8 cellular contexts compared by ENCODE assay signal in genomic region chr4:158722291-158722916, GRCh38. TPM values are rescaled to one million over a fixed set of nuclear protein-coding genes. Genes with fewer than 3 reads are reported as not detected.
DNase-seq lines count a peak whose midpoint lies in the region; ATAC-seq and TF ChIP-seq lines count a peak whose summit lies in the region.

No MANE protein-coding gene starts in this region.

- H3K36me3 ChIP-seq in Panc1 (ENCODE audit: control insufficient read depth, insufficient read depth, low read length), result peaks cover 20% of the 10 kb centered on the region

- H3K4me3 Mint-ChIP-seq in stimulated activated memory B cell treated with anti-CD40 and anti-IgM and Interleukin-4, amounts not matched to agents 10 μg/mL and 1 μg/mL and 100 μg/mL, for 72 hours, result peak overlapping the region; percentile 91

- in situ Hi-C loops in Panc1 (cut with HindIII; ENCODE audit: low pct_unique_long_range_greater_than_20kb, low sequenced_read_pairs), result no loop called here

- CTCF ChIA-PET in Panc1 (lab: Charles Lee), result no interaction called here

- H3K4me1 ChIP-seq in Panc1 (ENCODE audit: control insufficient read depth, insufficient read depth, low read length), result no peaks in the 10 kb centered on the region; the same call in 1 of the 2 replicates

- peak; percentile 34 for DNase-seq in SIG-M5 treated with dmso at 0.1 percent for 504 hours (lab: John Stamatoyannopoulos, UW; ENCODE audit: unreplicated experiment)
- no peak for DNase-seq in SIG-M5 (lab: John Stamatoyannopoulos, UW)
- DNase-seq in Panc1 (ENCODE audit: low read depth, low spot score), result no peak
- peak; percentile 50 for DNase-seq in cerebellar cortex (ENCODE audit: low spot score)
- DNase-seq in kidney tubule cell (ENCODE audit: low spot score), result peak; percentile 63
- no peak for DNase-seq in activated effector memory CD4-positive, alpha-beta T cell treated with Interleukin-2 at 50 U/mL for 16 hours

- peaks cover 12% of the 10 kb centered on the region for H3K27me3 Mint-ChIP-seq in stimulated activated memory B cell treated with anti-CD40 and anti-IgM and Interleukin-4, amounts not matched to agents 10 μg/mL and 1 μg/mL and 100 μg/mL, for 72 hours

- H3K27ac Mint-ChIP-seq in stimulated activated memory B cell treated with anti-CD40 and anti-IgM and Interleukin-4, amounts not matched to agents 10 μg/mL and 1 μg/mL and 100 μg/mL, for 72 hours, result peak overlapping the region; percentile 91

- no peaks in the 10 kb centered on the region for H3K9me3 ChIP-seq in Panc1 (ENCODE audit: control insufficient read depth, insufficient read depth, low read depth, low read length)

- peak overlapping the region; percentile 89 to 95 for H3K4me3 ChIP-seq in Panc1 (ENCODE audit: low read depth in 2 of 2, low read length in 2 of 2)

- peaks cover 16% of the 10 kb centered on the region for H3K4me1 Mint-ChIP-seq in stimulated activated memory B cell treated with anti-CD40 and anti-IgM and Interleukin-4, amounts not matched to agents 10 μg/mL and 1 μg/mL and 100 μg/mL, for 72 hours

- POLR2A ChIA-PET in Panc1 (lab: Charles Lee), result interaction anchor here (0.8 kb wide), 1 partner anchor 779 kb away, joined by 3 read pairs; no protein-coding TSS in a partner anchor

- intact Hi-C loops in Panc1 (cut with micrococcal nuclease; ENCODE audit: unreplicated experiment), result no loop called here

- no peak for TF ChIP-seq CTCF in Panc1 (IDR thresholded peaks at IDR 0.05)

- BruUV-seq in Panc1 (replicated peaks; lab: Mats Ljungman, UMichigan), result no TSS peak

- ATAC-seq in HG02885 (IDR thresholded peaks at IDR 0.05; ENCODE audit: poor library complexity, unreplicated experiment) (peak; percentile 18), Panc1 (peak; percentile 46; the same call in 1 of the 2 replicates)
- ATAC-seq in stimulated activated memory B cell treated with anti-CD40 and anti-IgM and Interleukin-4, amounts not matched to agents 10 μg/mL and 1 μg/mL and 100 μg/mL, for 72 hours, result no peak

- peak overlapping the region; percentile 94 for H3K27ac ChIP-seq in Panc1 (ENCODE audit: low read length)

- no peaks in the 10 kb centered on the region for H3K27me3 ChIP-seq in Panc1 (ENCODE audit: control insufficient read depth, insufficient read depth, low read length)

- H3K36me3 Mint-ChIP-seq in stimulated activated memory B cell treated with anti-CD40 and anti-IgM and Interleukin-4, amounts not matched to agents 10 μg/mL and 1 μg/mL and 100 μg/mL, for 72 hours, result peaks cover 33% of the 10 kb centered on the region

- H3K9me3 Mint-ChIP-seq in stimulated activated memory B cell treated with anti-CD40 and anti-IgM and Interleukin-4, amounts not matched to agents 10 μg/mL and 1 μg/mL and 100 μg/mL, for 72 hours, result no peaks in the 10 kb centered on the region

RNA-seq across cellular contexts. Expression of gene PPID, which starts 0.8 kb away (rescaled TPM):
- 23.3 TPM for total RNA-seq in Panc1 (2021; ENCODE audit: unreplicated experiment)
- polyA plus RNA-seq in Panc1 (2012; ENCODE audit: insufficient read length), result 17.8 TPM

RNA-seq across cellular contexts. Expression of gene FNIP2, which starts 46.4 kb away (rescaled TPM):
- total RNA-seq in Panc1 (2021; ENCODE audit: unreplicated experiment), result 17.7 TPM
- polyA plus RNA-seq in Panc1 (2012; ENCODE audit: insufficient read length), result 6.1 TPM

RNA-seq across cellular contexts. Expression of gene ETFDH, which starts 50.3 kb away (rescaled TPM):
- 23.7 TPM for total RNA-seq in Panc1 (2021; ENCODE audit: unreplicated experiment)
- 34.1 TPM for polyA plus RNA-seq in Panc1 (2012; ENCODE audit: insufficient read length)

RNA-seq across cellular contexts. Expression of gene C4orf46, which starts 50.7 kb away (rescaled TPM):
- total RNA-seq in Panc1 (2021; ENCODE audit: unreplicated experiment), result 12.2 TPM
- polyA plus RNA-seq in Panc1 (2012; ENCODE audit: insufficient read length), result 4.7 TPM

Comparison
In these comparisons a context has a peak if more than half of its experiments do, and no peak if none do; other contexts are left out.
1. DNase-seq: peak in SIG-M5 treated with dmso at 0.1 percent for 504 hours (single experiment), cerebellar cortex (single experiment) and kidney tubule cell (single experiment); none in SIG-M5 (single experiment), Panc1 (single experiment) and activated effector memory CD4-positive, alpha-beta T cell treated with Interleukin-2 at 50 U/mL for 16 hours (single experiment).